In the genomic region with DNA sequence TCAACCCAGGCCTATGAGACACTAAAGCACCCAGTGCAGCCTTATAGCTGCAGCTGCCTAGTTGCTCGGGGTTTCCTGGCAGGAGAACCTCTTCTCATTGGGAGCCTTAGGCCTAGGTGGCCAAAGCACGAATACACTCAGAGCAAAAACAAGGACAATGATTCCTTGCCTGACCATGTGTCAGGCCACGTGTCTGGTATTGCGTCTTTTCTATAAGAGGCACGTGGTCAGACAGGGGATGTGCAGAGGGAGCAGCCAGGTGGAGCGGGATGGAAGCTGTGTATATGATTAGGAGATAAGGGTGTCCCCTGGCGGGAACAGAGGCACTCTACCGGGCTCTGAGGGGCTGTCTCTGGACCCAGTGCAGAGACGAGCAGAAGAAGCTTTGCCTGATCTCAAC, we compare ENCODE assay signal across 35 cellular contexts. TPM values are rescaled to one million over a fixed set of nuclear protein-coding genes. Genes with fewer than 3 reads are reported as not detected.
"Had no signal": no experiment of that assay in that cellular context is flagged by ENCODE, and none has a peak within 500 bp of the region (broad histone marks: within the 10 kb centered on the region; RNA-seq: fewer than 3 reads in every experiment).

No MANE protein-coding gene starts in this region.

- H3K4me1 ChIP-seq: foreskin keratinocyte, gastrocnemius medialis had no signal

- H3K4me3 Mint-ChIP-seq: activated B cell treated with CpG ODN at 0.5 μM for 24 hours; activated CD4-positive, alpha-beta memory T cell treated with anti-CD3 and anti-CD28 coated beads for 36 hours; activated CD4-positive, alpha-beta T cell treated with anti-CD3 and anti-CD28 coated beads for 36 hours; activated CD4-positive, alpha-beta T cell treated with anti-CD3 and anti-CD28 coated beads, Interleukin-2, amount 10 ng/mL, durations not matched to agents 24 days and 14 days; activated CD8-positive, alpha-beta T cell treated with anti-CD3 and anti-CD28 coated beads, Interleukin-2, amount 10 ng/mL, durations not matched to agents 7 days and 5 days; activated naive CD8-positive, alpha-beta T cell; activated T-cell treated with anti-CD3 and anti-CD28 coated beads, Interleukin-2, amount 50 U/mL, for 4 hours; activated T-helper 17 cell treated with anti-CD3 and anti-CD28 coated beads, Interleukin-2, amount 50 U/mL, for 72 hours; central memory CD8-positive, alpha-beta T cell; dendritic cell treated with granulocyte-macrophage colony-stimulating factor and Interleukin-4, amounts not matched to agents 40 ng/mL and 50 ng/mL, for 4 days; endodermal cell; T-cell; T-helper 17 cell; T-helper 2 cell treated with Interferon-gamma antibody and Interleukin-4, amounts not matched to agents 5 μg/mL and 100 μg/mL, for 36 hours had no signal

- DNase-seq: activated B cell treated with CpG ODN at 0.5 μM for 24 hours; activated CD4-positive, alpha-beta memory T cell treated with anti-CD3 and anti-CD28 coated beads for 36 hours; activated CD4-positive, alpha-beta T cell treated with anti-CD3 and anti-CD28 coated beads for 36 hours; activated CD4-positive, alpha-beta T cell treated with anti-CD3 and anti-CD28 coated beads, Interleukin-2, amount 10 ng/mL, durations not matched to agents 24 days and 14 days; activated CD8-positive, alpha-beta T cell treated with anti-CD3 and anti-CD28 coated beads, Interleukin-2, amount 10 ng/mL, durations not matched to agents 7 days and 5 days; activated effector memory CD4-positive, alpha-beta T cell treated with Interleukin-2 at 50 U/mL for 16 hours; activated gamma-delta T cell treated with Interleukin-2 at 50 U/mL for 16 hours; activated naive CD4-positive, alpha-beta T cell treated with anti-CD3 and anti-CD28 coated beads, Interleukin-2, amount 50 U/mL, for 16 hours; activated naive CD4-positive, alpha-beta T cell treated with Interleukin-2 at 50 U/mL for 16 hours; activated T-cell treated with anti-CD3 and anti-CD28 coated beads, Interleukin-2, amount 50 U/mL, for 4 hours; amniotic stem cell; anterior cingulate cortex; brain microvascular endothelial cell; dorsolateral prefrontal cortex; effector memory CD4-positive, alpha-beta T cell; endodermal cell; foreskin keratinocyte; gastrocnemius medialis; glutamatergic neuron; SW 1271; T-cell; T-helper 17 cell; T1000; WERI-Rb-1 had no signal

- H3K27me3 Mint-ChIP-seq: dendritic cell treated with granulocyte-macrophage colony-stimulating factor and Interleukin-4, amounts not matched to agents 40 ng/mL and 50 ng/mL, for 4 days had no signal

- ATAC-seq: activated CD4-positive, alpha-beta T cell treated with anti-CD3 and anti-CD28 coated beads for 36 hours; activated CD4-positive, CD25-positive, alpha-beta regulatory T cell treated with anti-CD3 and anti-CD28 coated beads, Interleukin-2, amount 50 U/mL, for 24 hours; activated CD8-positive, alpha-beta T cell treated with anti-CD3 and anti-CD28 coated beads, Interleukin-2, amount 10 ng/mL, durations not matched to agents 7 days and 5 days; activated T-cell treated with anti-CD3 and anti-CD28 coated beads, Interleukin-2, amount 50 U/mL, for 4 hours; activated T-helper 17 cell treated with anti-CD3 and anti-CD28 coated beads, Interleukin-2, amount 50 U/mL, for 72 hours; esophagus mucosa; foreskin keratinocyte; gastrocnemius medialis; T-cell; T-helper 17 cell had no signal

- H3K4me1 Mint-ChIP-seq: activated B cell treated with CpG ODN at 0.5 μM for 24 hours; activated CD4-positive, alpha-beta T cell treated with anti-CD3 and anti-CD28 coated beads for 36 hours; activated CD4-positive, alpha-beta T cell treated with anti-CD3 and anti-CD28 coated beads, Interleukin-2, amount 10 ng/mL, durations not matched to agents 24 days and 14 days; activated T-helper 17 cell treated with anti-CD3 and anti-CD28 coated beads, Interleukin-2, amount 50 U/mL, for 72 hours; central memory CD8-positive, alpha-beta T cell; T-cell had no signal

- H3K4me3 ChIP-seq: coronary artery, dorsolateral prefrontal cortex, gastrocnemius medialis had no signal

- H3K27ac Mint-ChIP-seq: activated B cell treated with CpG ODN at 0.5 μM for 24 hours; activated CD4-positive, alpha-beta memory T cell treated with anti-CD3 and anti-CD28 coated beads for 36 hours; activated CD4-positive, alpha-beta T cell treated with anti-CD3 and anti-CD28 coated beads for 36 hours; activated CD4-positive, alpha-beta T cell treated with anti-CD3 and anti-CD28 coated beads, Interleukin-2, amount 10 ng/mL, durations not matched to agents 24 days and 14 days; activated CD8-positive, alpha-beta T cell treated with anti-CD3 and anti-CD28 coated beads, Interleukin-2, amount 10 ng/mL, durations not matched to agents 7 days and 5 days; activated naive CD8-positive, alpha-beta T cell; activated T-helper 17 cell treated with anti-CD3 and anti-CD28 coated beads, Interleukin-2, amount 50 U/mL, for 72 hours; dendritic cell treated with granulocyte-macrophage colony-stimulating factor and Interleukin-4, amounts not matched to agents 40 ng/mL and 50 ng/mL, for 4 days; endodermal cell; T-cell; T-helper 17 cell; T-helper 2 cell treated with Interferon-gamma antibody and Interleukin-4, amounts not matched to agents 5 μg/mL and 100 μg/mL, for 36 hours had no signal

- H3K9me3 ChIP-seq: gastrocnemius medialis had no signal

- H3K27ac ChIP-seq: brain microvascular endothelial cell, coronary artery, dorsolateral prefrontal cortex, foreskin keratinocyte, gastrocnemius medialis, WERI-Rb-1 had no signal

- H3K36me3 Mint-ChIP-seq: activated CD4-positive, alpha-beta memory T cell treated with anti-CD3 and anti-CD28 coated beads for 36 hours had no signal

- H3K27me3 ChIP-seq: brain microvascular endothelial cell, dorsolateral prefrontal cortex, gastrocnemius medialis had no signal

- FAIRE-seq: astrocyte, bronchial epithelial cell had no signal

- H3K9me3 Mint-ChIP-seq: activated CD4-positive, alpha-beta memory T cell treated with anti-CD3 and anti-CD28 coated beads for 36 hours; activated CD4-positive, alpha-beta T cell treated with anti-CD3 and anti-CD28 coated beads, Interleukin-2, amount 10 ng/mL, durations not matched to agents 24 days and 14 days; activated T-cell treated with anti-CD3 and anti-CD28 coated beads, Interleukin-2, amount 50 U/mL, for 4 hours; activated T-helper 17 cell treated with anti-CD3 and anti-CD28 coated beads, Interleukin-2, amount 50 U/mL, for 72 hours; dendritic cell treated with granulocyte-macrophage colony-stimulating factor and Interleukin-4, amounts not matched to agents 40 ng/mL and 50 ng/mL, for 4 days; T-helper 2 cell treated with Interferon-gamma antibody and Interleukin-4, amounts not matched to agents 5 μg/mL and 100 μg/mL, for 36 hours had no signal

- H3K36me3 ChIP-seq: brain microvascular endothelial cell, gastrocnemius medialis, WERI-Rb-1 had no signal

RNA-seq across cellular contexts. Expression of a gene that starts 26.4 kb away (rescaled TPM):
- total RNA-seq: activated CD4-positive, alpha-beta memory T cell treated with anti-CD3 and anti-CD28 coated beads for 36 hours; activated CD4-positive, alpha-beta T cell treated with anti-CD3 and anti-CD28 coated beads for 36 hours; activated CD4-positive, alpha-beta T cell treated with anti-CD3 and anti-CD28 coated beads, Interleukin-2, amount 10 ng/mL, durations not matched to agents 24 days and 14 days; activated CD8-positive, alpha-beta T cell treated with anti-CD3 and anti-CD28 coated beads, Interleukin-2, amount 10 ng/mL, durations not matched to agents 7 days and 5 days; activated T-cell treated with anti-CD3 and anti-CD28 coated beads, Interleukin-2, amount 50 U/mL, for 4 hours; epithelial cell of proximal tubule had no signal

RNA-seq across cellular contexts. Expression of a gene that starts 42.8 kb away (rescaled TPM):
- total RNA-seq: epithelial cell of proximal tubule had no signal
